In the genomic region with DNA sequence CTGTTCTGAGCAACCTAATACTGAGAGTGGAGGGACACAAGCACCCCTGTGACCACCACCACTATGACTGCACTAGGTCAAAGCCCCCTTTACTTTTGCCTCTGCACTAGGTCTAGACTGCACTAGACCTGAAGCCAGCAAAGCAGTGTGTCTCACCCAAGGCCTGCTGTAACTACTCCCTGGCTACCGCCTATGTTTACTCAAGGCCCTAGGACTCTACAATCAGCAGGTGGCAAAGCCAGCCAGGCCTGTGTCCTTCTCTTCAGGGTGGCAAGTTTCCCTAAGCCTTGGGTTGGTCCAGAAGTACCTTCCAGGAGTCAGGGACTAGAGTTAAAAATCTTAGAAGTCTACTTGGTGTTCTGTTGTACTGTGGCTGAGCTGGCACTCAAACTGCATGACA, we compare ENCODE assay signal across 19 cellular contexts. TPM values are rescaled to one million over a fixed set of nuclear protein-coding genes. Genes with fewer than 3 reads are reported as not detected.
A peak's percentile ranks its signal among the peaks of the same experiment; 100 is the strongest.
DNase-seq lines count a peak whose midpoint lies in the region; ATAC-seq, FAIRE-seq and TF ChIP-seq lines count a peak whose summit lies in the region.
"Had no signal": no experiment of that assay in that cellular context is flagged by ENCODE, and none has a peak within 500 bp of the region (broad histone marks: within the 10 kb centered on the region; RNA-seq: fewer than 3 reads in every experiment).

No MANE protein-coding gene starts in this region.

- peak overlapping the region; percentile 9 for H3K27ac Mint-ChIP-seq in Caco-2 (ENCODE audit: unreplicated experiment)

- peak overlapping the region; percentile 4 for H3K4ac ChIP-seq in trophoblast cell (ENCODE audit: low read depth, low read length)

- no peak overlapping the region for H2BK12ac ChIP-seq in trophoblast cell (ENCODE audit: low read length)

- H3K14ac ChIP-seq in trophoblast cell (ENCODE audit: low read length): no peak overlapping the region

- H3K4me3 ChIP-seq in Caco-2 (ENCODE audit: low read depth, low read length) (no peak overlapping the region), bronchial epithelial cell (ENCODE audit: low read depth, low read length) (no peak overlapping the region), HepG2 (replicated peaks in 1 of 3; ENCODE audit: insufficient read depth in 1 of 3, low read depth in 2 of 3, low read length in 3 of 3) (no peak overlapping the region), trophoblast cell (ENCODE audit: low read depth, low read length) (no peak overlapping the region)
- H3K4me3 ChIP-seq: SJCRH30 had no signal

- CTCF ChIA-PET in Caco-2 (lab: Charles Lee) (no interaction called here), HepG2 (lab: Yijun Ruan, JAX; ENCODE audit: low intra/inter-chr PET ratio, low total read pairs) (no interaction called here)

- H3K36me3 ChIP-seq in Caco-2 (ENCODE audit: control insufficient read depth, insufficient read depth, low read length) (no peaks in the 10 kb centered on the region), bronchial epithelial cell (ENCODE audit: control insufficient read depth, insufficient read depth, low read length) (peaks cover 3% of the 10 kb centered on the region), HepG2 (replicated peaks in 1 of 2; ENCODE audit: control insufficient read depth in 1 of 2, insufficient read depth in 2 of 2, low read length in 2 of 2) (peaks cover 5 to 17% of the 10 kb centered on the region in 2 experiments), trophoblast cell (ENCODE audit: control insufficient read depth in 1 of 2, insufficient read depth in 2 of 2, low read length in 2 of 2) (peaks cover 0 to 5% of the 10 kb centered on the region in 2 experiments)

- TF ChIP-seq EP300 in HepG2 (IDR thresholded peaks at IDR 0.05; ENCODE audit: low read depth in 2 of 2, low read length in 2 of 2) (no peak), HepG2 (CRISPR knock-in tag; IDR thresholded peaks at IDR 0.05; ENCODE audit: borderline replicate concordance) (no peak)

- no peak for DNase-seq in Caco-2
- no peak for DNase-seq in bronchial epithelial cell (ENCODE audit: low read depth)
- DNase-seq in HepG2 (ENCODE audit: low spot score): no peak
- DNase-seq in trophoblast cell: no peak
- no peak for DNase-seq in stimulated activated CD4-positive, alpha-beta T cell treated with anti-CD3 and anti-CD28 coated beads, Interleukin-15, amount 100 ng/mL, for 24 hours
- no peak for DNase-seq in midbrain (lab: John Stamatoyannopoulos, UW)
- no peak for DNase-seq in ACHN
- DNase-seq: AML-193; COR-L47; DMS153; H7; NCI-H1436; NCI-H2029; NCI-H2171; NCI-H446; NK-92 treated with Interleukin-12 subunit alpha and Interleukin-12 subunit beta, amount 100 ng/mL, for 24 hours; OCI-M1; SJCRH30 had no signal

- no peaks in the 10 kb centered on the region for H3K79me1 ChIP-seq in trophoblast cell (ENCODE audit: low read length)

- H3K27ac ChIP-seq in HepG2 (ENCODE audit: extremely low read length, insufficient read depth, low read length): no peak overlapping the region
- no peak overlapping the region for H3K27ac ChIP-seq in trophoblast cell (ENCODE audit: low read depth, low read length)
- H3K27ac ChIP-seq: SJCRH30 had no signal

- H2AFZ ChIP-seq in HepG2 (ENCODE audit: low read length) (no peak overlapping the region), trophoblast cell (ENCODE audit: insufficient read depth, low read length, poor library complexity) (no peak overlapping the region)

- POLR2A ChIA-PET in Caco-2 (lab: Charles Lee): no interaction called here
- POLR2A ChIA-PET in HepG2 (lab: Yijun Ruan, JAX): no interaction called here

- ATAC-seq in HepG2: peak; percentile 85

- H4K91ac ChIP-seq in trophoblast cell (ENCODE audit: low read depth, low read length): no peak overlapping the region

- no peaks in the 10 kb centered on the region for H3K27me3 Mint-ChIP-seq in Caco-2 (ENCODE audit: insufficient read depth, unreplicated experiment)

- H3K4me1 ChIP-seq in Caco-2: peaks cover 12% of the 10 kb centered on the region
- H3K4me1 ChIP-seq in HepG2 (ENCODE audit: insufficient read depth, low read length): peaks cover 20% of the 10 kb centered on the region
- H3K4me1 ChIP-seq in trophoblast cell (ENCODE audit: control insufficient read depth in 1 of 2, insufficient read depth in 2 of 2, low read length in 2 of 2): no peaks in the 10 kb centered on the region
- H3K4me1 ChIP-seq: SJCRH30 had no signal

- no peak overlapping the region for H4K8ac ChIP-seq in trophoblast cell (ENCODE audit: low read depth, low read length)

- no peak overlapping the region for H2BK5ac ChIP-seq in trophoblast cell (ENCODE audit: low read depth, low read length, poor library complexity)

- TF ChIP-seq POLR2A in HepG2 (IDR thresholded peaks at IDR 0.05; ENCODE audit: insufficient read depth in 1 of 2, low read depth in 2 of 2, low read length in 2 of 2): no peak

- H3K9ac ChIP-seq in HepG2 (ENCODE audit: insufficient read depth, low read depth, low read length) (no peak overlapping the region), trophoblast cell (ENCODE audit: low read length) (no peak overlapping the region)

- in situ Hi-C loops in HepG2 (cut with HindIII; ENCODE audit: extremely low pct_ligation_motif_present, low pct_unique_long_range_greater_than_20kb): no loop called here
- in situ Hi-C loops in ACHN (cut with HindIII; ENCODE audit: low pct_ligation_motif_present, low pct_unique_long_range_greater_than_20kb, low sequenced_read_pairs): no loop called here

- H3K4me1 Mint-ChIP-seq in Caco-2 (ENCODE audit: low read depth, unreplicated experiment): peaks cover 17% of the 10 kb centered on the region

- no peak overlapping the region for H3K23ac ChIP-seq in trophoblast cell (ENCODE audit: low read length)

- 56% methylated on average over 1 of the region's 1 CpG for WGBS in HepG2 (ENCODE audit: low lambda C conversion rate)
- WGBS in trophoblast cell (ENCODE audit: extremely low coverage, insufficient coverage, insufficient read length): no CpG with 5 or more reads among the region's 1 CpG

- no peak overlapping the region for H2AK5ac ChIP-seq in trophoblast cell (ENCODE audit: low read length)

- H3K4me2 ChIP-seq in HepG2 (ENCODE audit: low read depth, low read length): no peak overlapping the region
- H3K4me2 ChIP-seq in trophoblast cell (ENCODE audit: low read length): no peak overlapping the region

- TF ChIP-seq CTCF in Caco-2 (IDR thresholded peaks at IDR 0.05; ENCODE audit: insufficient read depth in 1 of 2, low read depth in 1 of 2, low read length in 1 of 2, severe bottlenecking in 1 of 2, unreplicated experiment in 1 of 2) (no peak), bronchial epithelial cell (IDR thresholded peaks at IDR 0.05; ENCODE audit: insufficient read depth, low read length, severe bottlenecking) (no peak), HepG2 (CRISPR knock-in tag; IDR thresholded peaks at IDR 0.05) (no peak)

- no peak overlapping the region for H3K4me3 Mint-ChIP-seq in Caco-2 (ENCODE audit: unreplicated experiment)
- H3K4me3 Mint-ChIP-seq: CD14-positive monocyte had no signal

- peaks cover 13% of the 10 kb centered on the region for H3K36me3 Mint-ChIP-seq in Caco-2 (ENCODE audit: insufficient read depth, unreplicated experiment)

- no peak overlapping the region for H2BK120ac ChIP-seq in trophoblast cell (ENCODE audit: insufficient read depth, low read length, poor library complexity)

- H3K9me3 ChIP-seq in Caco-2: peaks cover 13% of the 10 kb centered on the region
- H3K9me3 ChIP-seq in HepG2 (ENCODE audit: low read length): peaks cover 6% of the 10 kb centered on the region; the same call in 1 of the 2 replicates
- H3K9me3 ChIP-seq in trophoblast cell (ENCODE audit: insufficient read depth, low read depth, low read length): peaks cover 2% of the 10 kb centered on the region

- no peak for TF ChIP-seq RAD21 in HepG2 (CRISPR knock-in tag; IDR thresholded peaks at IDR 0.05)

- H3K79me2 ChIP-seq in HepG2 (ENCODE audit: insufficient read depth, low read length) (peaks cover 44% of the 10 kb centered on the region), trophoblast cell (ENCODE audit: control insufficient read depth, insufficient read depth, low read length, poor library complexity) (no peaks in the 10 kb centered on the region)

- H3K9me3 Mint-ChIP-seq in Caco-2 (ENCODE audit: unreplicated experiment): peaks cover 18% of the 10 kb centered on the region

- H4K12ac ChIP-seq in trophoblast cell (ENCODE audit: low read depth, low read length): no peak overlapping the region

- no peak overlapping the region for H3K18ac ChIP-seq in trophoblast cell (ENCODE audit: low read length)

- FAIRE-seq in bronchial epithelial cell (lab: Jason Lieb, UNC) (peak; percentile 32), HepG2 (lab: Jason Lieb, UNC) (no peak)

- H4K20me1 ChIP-seq in HepG2 (ENCODE audit: insufficient read depth, low read length): peaks cover 4% of the 10 kb centered on the region; the same call in 1 of the 2 replicates

- BruUV-seq in Caco-2 (replicated peaks; lab: Mats Ljungman, UMichigan) (no TSS peak), HepG2 (replicated peaks; lab: Mats Ljungman, UMichigan) (no TSS peak)

- intact Hi-C loops in Caco-2 (cut with micrococcal nuclease; ENCODE audit: unreplicated experiment) (no loop called here), HepG2 (cut with micrococcal nuclease; ENCODE audit: unreplicated experiment) (no loop called here)

- H3K27me3 ChIP-seq in Caco-2 (replicated peaks; ENCODE audit: control insufficient read depth, insufficient read depth, low read length) (no peaks in the 10 kb centered on the region), bronchial epithelial cell (ENCODE audit: control insufficient read depth, insufficient read depth, low read length) (no peaks in the 10 kb centered on the region), HepG2 (ENCODE audit: control insufficient read depth in 1 of 2, insufficient read depth in 2 of 2, low read length in 2 of 2) (no peaks in the 10 kb centered on the region; a peak in 1 of 5 replicates), trophoblast cell (ENCODE audit: insufficient read depth, low read length) (no peaks in the 10 kb centered on the region)
- H3K27me3 ChIP-seq: SJCRH30 had no signal

RNA-seq across cellular contexts. Expression of a gene that starts 15.9 kb away (rescaled TPM):
- total RNA-seq in Caco-2 (2022): 8.8 and 10.1 TPM in 2 replicates
- total RNA-seq in bronchial epithelial cell: 9.2 and 10.0 TPM in 2 replicates
- total RNA-seq in HepG2 (2016; rRNA removed; fragmentation: Illumina TruSeq; extraction: Trizol): 8.1 and 8.6 TPM in 2 replicates
- 1.9 TPM in 2 replicates for total RNA-seq in HepG2 (2016; cell fraction: cytosol; rRNA removed; fragmentation: Illumina TruSeq; extraction: Trizol; ENCODE audit: low read depth)
- 7.8 and 10.1 TPM in 2 replicates for total RNA-seq in HepG2 (2016; cell fraction: insoluble cytoplasmic fraction; rRNA removed; fragmentation: Illumina TruSeq; extraction: Trizol)
- total RNA-seq in HepG2 (2016; cell fraction: membrane; rRNA removed; fragmentation: Illumina TruSeq; extraction: Trizol): 6.8 and 7.0 TPM in 2 replicates
- 5.2 and 6.3 TPM in 2 replicates for total RNA-seq in HepG2 (2016; cell fraction: nucleus; rRNA removed; fragmentation: Illumina TruSeq; extraction: Trizol)
- polyA plus RNA-seq in HepG2 (2011; rRNA removed): 6.3 and 7.6 TPM in 2 replicates
- polyA plus RNA-seq in HepG2 (2011; cell fraction: cytosol; rRNA removed): 4.8 and 5.2 TPM in 2 replicates
- polyA plus RNA-seq in HepG2 (2011; cell fraction: nucleus; rRNA removed): 4.7 and 4.9 TPM in 2 replicates
- polyA plus RNA-seq in HepG2 (2012): 5.0 and 6.3 TPM in 2 replicates
- polyA plus RNA-seq in HepG2 (2016; cell fraction: cytosol; fragmentation: Illumina TruSeq; extraction: Trizol; ENCODE audit: low read depth): 0.71 and 0.95 TPM in 2 replicates
- 7.8 and 8.4 TPM in 2 replicates for polyA plus RNA-seq in HepG2 (2016; cell fraction: insoluble cytoplasmic fraction; fragmentation: Illumina TruSeq; extraction: Trizol; ENCODE audit: low read depth)
- 3.5 and 3.7 TPM in 2 replicates for polyA plus RNA-seq in HepG2 (2016; cell fraction: membrane; fragmentation: Illumina TruSeq; extraction: Trizol; ENCODE audit: low read depth)
- 6.9 and 7.7 TPM in 2 replicates for polyA plus RNA-seq in HepG2 (2016; cell fraction: nucleus; fragmentation: Illumina TruSeq; extraction: Trizol; ENCODE audit: insufficient read depth, low read depth)
- 4.0 and 13.6 TPM in 2 replicates for polyA minus RNA-seq in HepG2 (2011; rRNA and poly(A)+ RNA removed; ENCODE audit: low replicate concordance)
- 9.8 TPM in 2 replicates for polyA minus RNA-seq in HepG2 (2011; cell fraction: cytosol; rRNA and poly(A)+ RNA removed)
- 9.0 and 9.3 TPM in 2 replicates for polyA minus RNA-seq in HepG2 (2011; cell fraction: nucleus; rRNA and poly(A)+ RNA removed)
- 4.5 and 4.6 TPM in 2 replicates for polyA plus RNA-seq in trophoblast cell (2013)
